ENCODE assay signal across 8 cellular contexts in genomic region chr10:93062499-93063216, GRCh38. TPM values are rescaled to one million over a fixed set of nuclear protein-coding genes. Genes with fewer than 3 reads are reported as not detected.
DNase-seq lines count a peak whose midpoint lies in the region; ATAC-seq, FAIRE-seq and TF ChIP-seq lines count a peak whose summit lies in the region.
"Had no signal": no experiment of that assay in that cellular context is flagged by ENCODE, and none has a peak within 500 bp of the region (broad histone marks: within the 10 kb centered on the region; RNA-seq: fewer than 3 reads in every experiment).

No MANE protein-coding gene starts in this region.

- H2AFZ ChIP-seq in endothelial cell of umbilical vein (ENCODE audit: low read depth, low read length): no peak overlapping the region

- no peaks in the 10 kb centered on the region for H3K9me3 ChIP-seq in endothelial cell of umbilical vein (replicated peaks; ENCODE audit: control insufficient read depth, insufficient read depth, low read length)
- H3K9me3 ChIP-seq in naive thymus-derived CD4-positive, alpha-beta T cell (ENCODE audit: control insufficient read depth in 2 of 3, low read length in 3 of 3): no peaks in the 10 kb centered on the region
- no peaks in the 10 kb centered on the region for H3K9me3 ChIP-seq in vagina

- H3K79me2 ChIP-seq in endothelial cell of umbilical vein (ENCODE audit: control insufficient read depth, insufficient read depth, low read length): no peaks in the 10 kb centered on the region

- peaks cover 47 to 60% (median 56%) of the 10 kb centered on the region in 5 donors for H3K27me3 Mint-ChIP-seq in naive thymus-derived CD4-positive, alpha-beta T cell

- FAIRE-seq in endothelial cell of umbilical vein (lab: Jason Lieb, UNC): peak; percentile 50

- H3K9me1 ChIP-seq in endothelial cell of umbilical vein (replicated peaks; ENCODE audit: control insufficient read depth, extremely low read depth, insufficient read depth, low read length): no peaks in the 10 kb centered on the region

- H3K4me1 Mint-ChIP-seq in naive thymus-derived CD4-positive, alpha-beta T cell: peaks cover 12 to 51% (median 33%) of the 10 kb centered on the region in 7 donors

- BruUV-seq in endothelial cell of umbilical vein (replicated peaks; lab: Mats Ljungman, UMichigan): no TSS peak

- H3K27me3 ChIP-seq in endothelial cell of umbilical vein (ENCODE audit: control insufficient read depth in 2 of 2, insufficient read depth in 2 of 2, low read length in 2 of 2) (no peaks in the 10 kb centered on the region), vagina (peaks cover 5% of the 10 kb centered on the region)
- H3K27me3 ChIP-seq in naive thymus-derived CD4-positive, alpha-beta T cell (ENCODE audit: control insufficient read depth in 2 of 2, insufficient read depth in 2 of 2, low read length in 2 of 2): peaks cover 0 to 3% of the 10 kb centered on the region in 2 donors

- H3K9me3 Mint-ChIP-seq in naive thymus-derived CD4-positive, alpha-beta T cell: peaks cover 0 to 1% (median 0%) of the 10 kb centered on the region in 11 donors

- H3K4me3 Mint-ChIP-seq in naive thymus-derived CD4-positive, alpha-beta T cell: peak overlapping the region in 9 of 10 donors; percentile 58 to 82 (median 73)

- peak; percentile 68 for ATAC-seq in GM19351 (IDR thresholded peaks at IDR 0.05; ENCODE audit: unreplicated experiment)
- peak; percentile 70 for ATAC-seq in naive thymus-derived CD4-positive, alpha-beta T cell
- no peak for ATAC-seq in GM19452 (IDR thresholded peaks at IDR 0.05; ENCODE audit: unreplicated experiment)

- H3K27ac ChIP-seq in endothelial cell of umbilical vein (ENCODE audit: insufficient read depth, low read depth, low read length) (no peak overlapping the region), vagina (no peak overlapping the region)
- H3K27ac ChIP-seq in naive thymus-derived CD4-positive, alpha-beta T cell (ENCODE audit: low read depth, low read length): no peak overlapping the region
- H3K27ac ChIP-seq: VCaP had no signal

- intact Hi-C loops in endothelial cell of umbilical vein (cut with micrococcal nuclease) (loop anchor here (10.0 kb wide), 1 partner anchor 218 kb away; the partner anchor contains the start of gene EXOC6), vagina (cut with DNase I) (no loop called here)
- intact Hi-C loops in naive thymus-derived CD4-positive, alpha-beta T cell (cut with micrococcal nuclease): no loop called here

- dilution Hi-C loops in endothelial cell of umbilical vein (cut with MboI; ENCODE audit: extremely low pct_ligation_motif_present, low sequenced_read_pairs): no loop called here

- peaks cover 5 to 45% of the 10 kb centered on the region in 2 experiments for H3K36me3 ChIP-seq in endothelial cell of umbilical vein (ENCODE audit: control insufficient read depth in 2 of 2, extremely low read depth in 1 of 2, insufficient read depth in 2 of 2, low read length in 2 of 2)
- H3K36me3 ChIP-seq in naive thymus-derived CD4-positive, alpha-beta T cell (ENCODE audit: control insufficient read depth in 2 of 3, insufficient read depth in 3 of 3, low read length in 3 of 3): peaks cover 0 to 5% (median 0%) of the 10 kb centered on the region in 3 experiments
- no peaks in the 10 kb centered on the region for H3K36me3 ChIP-seq in vagina

- H3K36me3 Mint-ChIP-seq in naive thymus-derived CD4-positive, alpha-beta T cell: peaks cover 4 to 23% (median 16%) of the 10 kb centered on the region in 5 donors

- CTCF ChIA-PET in endothelial cell of umbilical vein (lab: Charles Lee): no interaction called here
- CTCF ChIA-PET in naive thymus-derived CD4-positive, alpha-beta T cell (lab: Charles Lee): no interaction called here

- TF ChIP-seq POLR2A in endothelial cell of umbilical vein (IDR thresholded peaks at IDR 0.05; ENCODE audit: low read depth, low read length) (no peak), vagina (IDR thresholded peaks at IDR 0.05) (no peak)

- peak overlapping the region; percentile 3 for H3K4me2 ChIP-seq in endothelial cell of umbilical vein (ENCODE audit: insufficient read depth, low read length)

- H4K20me1 ChIP-seq in endothelial cell of umbilical vein (replicated peaks; ENCODE audit: control insufficient read depth, extremely low read depth, insufficient read depth, low read length): no peaks in the 10 kb centered on the region

- no peak overlapping the region for H3K27ac Mint-ChIP-seq in naive thymus-derived CD4-positive, alpha-beta T cell

- POLR2A ChIA-PET in endothelial cell of umbilical vein (lab: Charles Lee): no interaction called here
- POLR2A ChIA-PET in naive thymus-derived CD4-positive, alpha-beta T cell (lab: Charles Lee): no interaction called here

- TF ChIP-seq CTCF in endothelial cell of umbilical vein (IDR thresholded peaks at IDR 0.05; ENCODE audit: extremely low read depth in 1 of 2, insufficient read depth in 1 of 2, low read depth in 1 of 2, low read length in 2 of 2) (peak; percentile 56 to 67), vagina (IDR thresholded peaks at IDR 0.05) (no peak)

- no peak overlapping the region for H3K9ac ChIP-seq in endothelial cell of umbilical vein (replicated peaks; ENCODE audit: extremely low read depth, insufficient read depth, low read length)

- DNase-seq in T follicular helper cell (ENCODE audit: low read depth) (peak; percentile 10), endothelial cell of umbilical vein (ENCODE audit: low read depth, low spot score) (no peak), vagina (ENCODE audit: extremely low spot score in 2 of 2) (no peak), GM19240 (ENCODE audit: insufficient read length, low spot score) (no peak)
- peak in 5 of 9 donors; percentile 28 to 67 (median 37) for DNase-seq in naive thymus-derived CD4-positive, alpha-beta T cell

- H3K4me1 ChIP-seq in endothelial cell of umbilical vein (ENCODE audit: control insufficient read depth, extremely low read depth, insufficient read depth, low read length) (peaks cover 4% of the 10 kb centered on the region), vagina (peaks cover 35% of the 10 kb centered on the region)
- H3K4me1 ChIP-seq in naive thymus-derived CD4-positive, alpha-beta T cell (ENCODE audit: control insufficient read depth in 2 of 2, insufficient read depth in 2 of 2, low read length in 2 of 2): peaks cover 0 to 13% of the 10 kb centered on the region in 2 donors

- H3K4me3 ChIP-seq in endothelial cell of umbilical vein (replicated peaks in 1 of 3; ENCODE audit: insufficient read depth in 1 of 3, low read depth in 1 of 3, low read length in 3 of 3): no peak overlapping the region
- peak overlapping the region; percentile 9 for H3K4me3 ChIP-seq in naive thymus-derived CD4-positive, alpha-beta T cell (ENCODE audit: low read length)
- H3K4me3 ChIP-seq in vagina: peak overlapping the region; percentile 16 to 33

TF ChIP-seq in endothelial cell of umbilical vein, 7 proteins besides CTCF, POLR2A, EP300 and RAD21:
- TF ChIP-seq, protein P1, sequence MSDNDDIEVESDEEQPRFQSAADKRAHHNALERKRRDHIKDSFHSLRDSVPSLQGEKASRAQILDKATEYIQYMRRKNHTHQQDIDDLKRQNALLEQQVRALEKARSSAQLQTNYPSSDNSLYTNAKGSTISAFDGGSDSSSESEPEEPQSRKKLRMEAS (IDR thresholded peaks at IDR 0.05; ENCODE audit: insufficient read depth, insufficient read length): no peak
- peak; percentile 17 for TF ChIP-seq POLR2AphosphoS5 (IDR thresholded peaks at IDR 0.05; ENCODE audit: insufficient read depth, low read depth, low read length)
- no peak for TF ChIP-seq FOS (IDR thresholded peaks at IDR 0.05; ENCODE audit: borderline replicate concordance, insufficient read depth, low read length)
- no peak for TF ChIP-seq MYC (IDR thresholded peaks at IDR 0.05; ENCODE audit: low read depth, low read length)
- no peak for TF ChIP-seq JUN (IDR thresholded peaks at IDR 0.05; ENCODE audit: borderline replicate concordance, insufficient read depth, insufficient read length, low read depth)
- TF ChIP-seq EZH2 (IDR thresholded peaks at IDR 0.05; ENCODE audit: borderline replicate concordance, low read depth, low read length, severe bottlenecking): peak; percentile 40
- no peak for TF ChIP-seq GATA2 (IDR thresholded peaks at IDR 0.05; ENCODE audit: insufficient read depth, insufficient read length, low read depth, low read length)

RNA-seq across cellular contexts. Expression of gene CYP26C1, which starts 2.1 kb away (rescaled TPM):
- total RNA-seq in endothelial cell of umbilical vein (2.0 and 3.0 TPM in 2 replicates), vagina (not detected)
- polyA plus RNA-seq in endothelial cell of umbilical vein: 0.12 and 0.18 TPM in 2 replicates
- polyA plus RNA-seq in endothelial cell of umbilical vein (2011; cell fraction: cytosol; rRNA removed): 0.01 and 0.04 TPM in 2 replicates
- 1.9 and 3.0 TPM in 2 replicates for polyA plus RNA-seq in endothelial cell of umbilical vein (2011; cell fraction: nucleus; rRNA removed)
- not detected in 2 replicates for polyA plus RNA-seq in endothelial cell of umbilical vein (2012)
- polyA minus RNA-seq in endothelial cell of umbilical vein: 2.0 and 2.1 TPM in 2 replicates
- not detected for polyA minus RNA-seq in endothelial cell of umbilical vein (2011; cell fraction: cytosol; rRNA and poly(A)+ RNA removed)
- polyA minus RNA-seq in endothelial cell of umbilical vein (2011; cell fraction: nucleus; rRNA and poly(A)+ RNA removed): 9.4 and 15.7 TPM in 2 replicates
- total RNA-seq in naive thymus-derived CD4-positive, alpha-beta T cell: under 1 TPM; 0.10 to 0.38 (median 0.27) TPM
- polyA plus RNA-seq in naive thymus-derived CD4-positive, alpha-beta T cell: not detected

RNA-seq across cellular contexts. Expression of gene CYP26A1, which starts 11.0 kb away (rescaled TPM):
- total RNA-seq in endothelial cell of umbilical vein (2.1 and 4.4 TPM in 2 replicates), vagina (not detected)
- 0.95 and 1.4 TPM in 2 replicates for polyA plus RNA-seq in endothelial cell of umbilical vein
- 0.43 and 0.92 TPM in 2 replicates for polyA plus RNA-seq in endothelial cell of umbilical vein (2011; cell fraction: cytosol; rRNA removed)
- polyA plus RNA-seq in endothelial cell of umbilical vein (2011; cell fraction: nucleus; rRNA removed): 12.8 and 15.9 TPM in 2 replicates
- polyA plus RNA-seq in endothelial cell of umbilical vein (2012): 0.29 and 0.78 TPM in 2 replicates
- 2.2 and 2.9 TPM in 2 replicates for polyA minus RNA-seq in endothelial cell of umbilical vein
- not detected for polyA minus RNA-seq in endothelial cell of umbilical vein (2011; cell fraction: cytosol; rRNA and poly(A)+ RNA removed)
- 2.5 and 10.3 TPM in 2 replicates for polyA minus RNA-seq in endothelial cell of umbilical vein (2011; cell fraction: nucleus; rRNA and poly(A)+ RNA removed)
- not detected for total RNA-seq in naive thymus-derived CD4-positive, alpha-beta T cell
- not detected for polyA plus RNA-seq in naive thymus-derived CD4-positive, alpha-beta T cell

Comparison
In these comparisons a context has a peak if more than half of its experiments do, and no peak if none do; other contexts are left out.
1. DNase-seq: peak in T follicular helper cell (single experiment) and naive thymus-derived CD4-positive, alpha-beta T cell (5 of 9); none in endothelial cell of umbilical vein (single experiment), vagina (0 of 2) and GM19240 (single experiment).
2. H3K4me3 ChIP-seq: peak in naive thymus-derived CD4-positive, alpha-beta T cell (single experiment) and vagina (2 of 2); none in endothelial cell of umbilical vein (0 of 3).
3. CTCF ChIP-seq: peak in endothelial cell of umbilical vein (2 of 2); none in vagina (0 of 3).